ENCODE assay signal across 1 cellular context in the genomic region with DNA sequence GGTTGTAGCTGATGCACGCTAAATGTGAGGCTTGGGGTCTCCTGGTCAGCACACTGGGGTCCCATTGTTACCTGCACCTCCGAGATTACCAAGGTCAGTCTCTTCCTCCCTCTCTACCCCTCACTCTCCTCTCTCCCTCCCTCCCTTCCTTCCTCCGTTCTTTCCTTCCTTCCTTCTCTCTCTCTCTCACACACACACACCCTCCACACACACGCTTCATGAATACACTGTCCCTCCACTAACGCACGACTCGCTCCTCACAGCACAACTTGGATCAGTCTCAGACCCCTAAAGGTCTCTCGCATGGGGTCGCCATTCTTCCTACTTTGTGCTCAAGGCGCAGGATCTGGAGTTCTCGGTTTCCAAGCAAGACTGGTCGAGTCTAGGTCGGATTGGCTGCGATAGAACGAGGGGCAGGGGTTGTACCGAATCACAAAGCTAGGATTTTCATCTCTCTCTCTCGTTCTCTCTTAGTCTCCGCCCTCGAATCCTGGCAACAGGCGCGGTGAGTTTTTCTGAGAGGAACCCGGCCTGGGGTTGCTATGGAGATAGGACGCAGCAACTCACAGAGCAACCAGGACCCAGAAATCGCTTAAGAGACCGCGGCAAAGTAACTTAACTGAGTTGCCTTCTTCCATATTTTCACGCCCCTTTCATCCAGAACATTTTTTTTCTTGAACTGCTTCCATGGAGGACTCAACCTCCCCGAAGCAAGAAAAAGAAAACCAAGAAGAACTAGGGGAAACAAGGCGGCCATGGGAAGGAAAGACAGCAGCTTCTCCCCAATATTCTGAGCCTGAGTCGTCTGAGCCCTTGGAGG.
A peak's percentile ranks its signal among the peaks of the same experiment; 100 is the strongest.
TF ChIP-seq lines count a peak whose summit lies in the region.

Gene RSPH4A, plus strand, starts transcription at position 543 of the 820 bp plus-strand sequence. Its CDS starts 145 bp downstream, at position 688.

TF ChIP-seq in K562, 482 proteins besides CTCF, POLR2A, EP300 and RAD21 (continued from another document and continues in another):
- TF ChIP-seq, protein P1, sequence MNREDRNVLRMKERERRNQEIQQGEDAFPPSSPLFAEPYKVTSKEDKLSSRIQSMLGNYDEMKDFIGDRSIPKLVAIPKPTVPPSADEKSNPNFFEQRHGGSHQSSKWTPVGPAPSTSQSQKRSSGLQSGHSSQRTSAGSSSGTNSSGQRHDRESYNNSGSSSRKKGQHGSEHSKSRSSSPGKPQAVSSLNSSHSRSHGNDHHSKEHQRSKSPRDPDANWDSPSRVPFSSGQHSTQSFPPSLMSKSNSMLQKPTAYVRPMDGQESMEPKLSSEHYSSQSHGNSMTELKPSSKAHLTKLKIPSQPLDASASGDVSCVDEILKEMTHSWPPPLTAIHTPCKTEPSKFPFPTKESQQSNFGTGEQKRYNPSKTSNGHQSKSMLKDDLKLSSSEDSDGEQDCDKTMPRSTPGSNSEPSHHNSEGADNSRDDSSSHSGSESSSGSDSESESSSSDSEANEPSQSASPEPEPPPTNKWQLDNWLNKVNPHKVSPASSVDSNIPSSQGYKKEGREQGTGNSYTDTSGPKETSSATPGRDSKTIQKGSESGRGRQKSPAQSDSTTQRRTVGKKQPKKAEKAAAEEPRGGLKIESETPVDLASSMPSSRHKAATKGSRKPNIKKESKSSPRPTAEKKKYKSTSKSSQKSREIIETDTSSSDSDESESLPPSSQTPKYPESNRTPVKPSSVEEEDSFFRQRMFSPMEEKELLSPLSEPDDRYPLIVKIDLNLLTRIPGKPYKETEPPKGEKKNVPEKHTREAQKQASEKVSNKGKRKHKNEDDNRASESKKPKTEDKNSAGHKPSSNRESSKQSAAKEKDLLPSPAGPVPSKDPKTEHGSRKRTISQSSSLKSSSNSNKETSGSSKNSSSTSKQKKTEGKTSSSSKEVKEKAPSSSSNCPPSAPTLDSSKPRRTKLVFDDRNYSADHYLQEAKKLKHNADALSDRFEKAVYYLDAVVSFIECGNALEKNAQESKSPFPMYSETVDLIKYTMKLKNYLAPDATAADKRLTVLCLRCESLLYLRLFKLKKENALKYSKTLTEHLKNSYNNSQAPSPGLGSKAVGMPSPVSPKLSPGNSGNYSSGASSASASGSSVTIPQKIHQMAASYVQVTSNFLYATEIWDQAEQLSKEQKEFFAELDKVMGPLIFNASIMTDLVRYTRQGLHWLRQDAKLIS (CRISPR knock-in tag; IDR thresholded peaks at IDR 0.05) = no peak
- TF ChIP-seq CC2D1A (IDR thresholded peaks at IDR 0.05) (0 out of 2 replicates have a peak, but pooled peaks have one; percentile 34), MNT (conservative IDR thresholded peaks at IDR 0.05) (no peak), FOXA1 (IDR thresholded peaks at IDR 0.05; ENCODE audit: borderline replicate concordance) (no peak), PRPF4 (IDR thresholded peaks at IDR 0.05; ENCODE audit: insufficient read depth, low read depth, low read length, poor library complexity, severe bottlenecking) (no peak), RBM25 (IDR thresholded peaks at IDR 0.05; ENCODE audit: low read depth, low read length, severe bottlenecking) (peak; percentile 56), BRD4 (IDR thresholded peaks at IDR 0.05) (no peak), MYNN (IDR thresholded peaks at IDR 0.05) (peak; percentile 30; the same call in 1 of the 2 replicates), MYNN (CRISPR knock-in tag; IDR thresholded peaks at IDR 0.05) (no peak), ZNF639 (CRISPR knock-in tag; conservative IDR thresholded peaks at IDR 0.05 in 1 of 2, IDR thresholded peaks at IDR 0.05 in 1 of 2) (no peak), ZNF347 (CRISPR knock-in tag; IDR thresholded peaks at IDR 0.05; ENCODE audit: low read depth) (no peak), PRMT5 (CRISPR knock-in tag; IDR thresholded peaks at IDR 0.05) (no peak), NFATC3 (IDR thresholded peaks at IDR 0.05) (no peak), ESRRB (CRISPR knock-in tag; IDR thresholded peaks at IDR 0.05; ENCODE audit: borderline replicate concordance) (no peak), PHTF2 (CRISPR knock-in tag; IDR thresholded peaks at IDR 0.05) (no peak), MAX (CRISPR knock-in tag; IDR thresholded peaks at IDR 0.05) (no peak), ZNF75A (CRISPR knock-in tag; IDR thresholded peaks at IDR 0.05) (no peak), PKNOX1 (IDR thresholded peaks at IDR 0.05) (peak; percentile 99), HNRNPH1 (optimal IDR thresholded peaks at IDR 0.05; ENCODE audit: low read depth, low read length) (no peak), SRSF1 (IDR thresholded peaks at IDR 0.05; ENCODE audit: low read depth, low read length) (no peak), ZFP91 (CRISPR knock-in tag; IDR thresholded peaks at IDR 0.05) (no peak), OTX1 (CRISPR knock-in tag; IDR thresholded peaks at IDR 0.05) (peak; percentile 73; the same call in 1 of the 2 replicates), NEUROD1 (IDR thresholded peaks at IDR 0.05; ENCODE audit: borderline replicate concordance, low read depth, low read length, partially characterized antibody) (no peak), PBX2 (CRISPR knock-in tag; IDR thresholded peaks at IDR 0.05; ENCODE audit: low read depth) (peak; percentile 68), PBX2 (tag; conservative IDR thresholded peaks at IDR 0.05; ENCODE audit: low read depth) (peak; percentile 98), CBFA2T3 (IDR thresholded peaks at IDR 0.05) (no peak), HSF4 (CRISPR knock-in tag; IDR thresholded peaks at IDR 0.05; ENCODE audit: borderline replicate concordance) (no peak), RBFOX2 (IDR thresholded peaks at IDR 0.05; ENCODE audit: low read depth, low read length) (no peak), PML (IDR thresholded peaks at IDR 0.05; ENCODE audit: low read length) (no peak), ZKSCAN8 (CRISPR knock-in tag; IDR thresholded peaks at IDR 0.05) (no peak), MITF (IDR thresholded peaks at IDR 0.05) (no peak), ZNF707 (CRISPR knock-in tag; conservative IDR thresholded peaks at IDR 0.05) (no peak), MXI1 (IDR thresholded peaks at IDR 0.05; ENCODE audit: low read depth, low read length) (0 out of 2 replicates have a peak, but pooled peaks have one; percentile 68), ZNF3 (CRISPR knock-in tag; IDR thresholded peaks at IDR 0.05) (no peak), KAT8 (IDR thresholded peaks at IDR 0.05; ENCODE audit: low read depth) (no peak), SP2 (IDR thresholded peaks at IDR 0.05; ENCODE audit: extremely low read depth, low read depth, low read length, poor library complexity, severe bottlenecking) (peak; percentile 23), E2F1 (CRISPR knock-in tag; IDR thresholded peaks at IDR 0.05) (no peak), GTF2F1 (IDR thresholded peaks at IDR 0.05; ENCODE audit: low read depth, low read length) (no peak), ASH1L (IDR thresholded peaks at IDR 0.05; ENCODE audit: borderline replicate concordance, low read depth, partially characterized antibody) (peak; percentile 55), ZBTB17 (CRISPR knock-in tag; IDR thresholded peaks at IDR 0.05) (0 out of 2 replicates have a peak, but pooled peaks have one; percentile 54), HLTF (IDR thresholded peaks at IDR 0.05) (peak; percentile 76; the same call in 1 of the 2 replicates), ESRRA (IDR thresholded peaks at IDR 0.05; ENCODE audit: borderline replicate concordance, low read depth) (peak; percentile 20; the same call in 1 of the 2 replicates)
- TF ChIP-seq, protein P2, sequence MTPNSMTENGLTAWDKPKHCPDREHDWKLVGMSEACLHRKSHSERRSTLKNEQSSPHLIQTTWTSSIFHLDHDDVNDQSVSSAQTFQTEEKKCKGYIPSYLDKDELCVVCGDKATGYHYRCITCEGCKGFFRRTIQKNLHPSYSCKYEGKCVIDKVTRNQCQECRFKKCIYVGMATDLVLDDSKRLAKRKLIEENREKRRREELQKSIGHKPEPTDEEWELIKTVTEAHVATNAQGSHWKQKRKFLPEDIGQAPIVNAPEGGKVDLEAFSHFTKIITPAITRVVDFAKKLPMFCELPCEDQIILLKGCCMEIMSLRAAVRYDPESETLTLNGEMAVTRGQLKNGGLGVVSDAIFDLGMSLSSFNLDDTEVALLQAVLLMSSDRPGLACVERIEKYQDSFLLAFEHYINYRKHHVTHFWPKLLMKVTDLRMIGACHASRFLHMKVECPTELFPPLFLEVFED (CRISPR knock-in tag; conservative IDR thresholded peaks at IDR 0.05) = 0 out of 2 replicates have a peak, but pooled peaks have one; percentile 22
